In the genomic region with DNA sequence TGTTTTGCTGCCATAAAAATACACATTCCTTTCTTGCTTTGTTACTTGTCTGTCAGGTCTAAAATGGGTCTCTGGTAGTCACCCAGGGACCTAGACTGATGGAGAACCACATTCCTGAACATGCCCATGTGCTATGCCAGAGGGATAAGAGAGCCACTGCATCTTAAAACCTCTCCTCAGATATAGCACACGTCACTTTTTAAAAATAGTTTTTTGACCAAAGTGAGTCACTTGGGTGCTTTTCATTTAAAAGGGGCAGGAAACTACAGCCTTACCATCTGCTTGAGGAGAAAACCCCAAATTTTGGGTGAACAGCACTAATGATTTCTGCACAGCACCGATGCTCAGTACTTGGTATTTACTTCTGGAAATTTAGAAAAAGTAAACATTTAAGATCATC, we compare ENCODE assay signal across 13 cellular contexts.
DNase-seq lines count a peak whose midpoint lies in the region; ATAC-seq, FAIRE-seq and TF ChIP-seq lines count a peak whose summit lies in the region.
"Had no signal": no experiment of that assay in that cellular context is flagged by ENCODE, and none has a peak within 500 bp of the region (broad histone marks: within the 10 kb centered on the region; RNA-seq: fewer than 3 reads in every experiment).

No MANE protein-coding gene starts in this region.

- TF ChIP-seq EP300 in HepG2 (IDR thresholded peaks at IDR 0.05; ENCODE audit: low read depth in 2 of 2, low read length in 2 of 2) (no peak), HepG2 (CRISPR knock-in tag; IDR thresholded peaks at IDR 0.05; ENCODE audit: borderline replicate concordance) (no peak)

- H3K4me3 ChIP-seq in fibroblast of the aortic adventitia (ENCODE audit: low read depth, low read length) (no peak overlapping the region), HepG2 (replicated peaks in 1 of 3; ENCODE audit: insufficient read depth in 1 of 3, low read depth in 2 of 3, low read length in 3 of 3) (no peak overlapping the region)

- no peak overlapping the region for H3K27ac ChIP-seq in HepG2 (ENCODE audit: extremely low read length, insufficient read depth, low read length)
- H3K27ac ChIP-seq: parathyroid adenoma had no signal

- in situ Hi-C loops in HepG2 (cut with HindIII; ENCODE audit: extremely low pct_ligation_motif_present, low pct_unique_long_range_greater_than_20kb): no loop called here

- CTCF ChIA-PET in HepG2 (lab: Yijun Ruan, JAX; ENCODE audit: low intra/inter-chr PET ratio, low total read pairs): no interaction called here

- ATAC-seq in GM21447 (IDR thresholded peaks at IDR 0.05; ENCODE audit: unreplicated experiment) (peak; percentile 52), HG03565 (IDR thresholded peaks at IDR 0.05; ENCODE audit: unreplicated experiment) (peak; percentile 50), HepG2 (no peak)
- ATAC-seq: T-helper 17 cell had no signal

- DNase-seq in ELR (ENCODE audit: low read depth): peak; percentile 62
- DNase-seq in fibroblast of the aortic adventitia (ENCODE audit: low read depth): peak; percentile 58
- DNase-seq in SKM-1 (lab: John Stamatoyannopoulos, UW; ENCODE audit: unreplicated experiment): no peak
- DNase-seq in HepG2 (ENCODE audit: low spot score): no peak
- DNase-seq in stimulated activated CD4-positive, alpha-beta T cell treated with anti-CD3 and anti-CD28 coated beads, Interleukin-1b, Interleukin-23, amount 100 ng/mL, for 48 hours: no peak
- DNase-seq in ecto neural progenitor cell (ENCODE audit: low spot score): no peak
- DNase-seq: activated CD4-positive, CD25-positive, alpha-beta regulatory T cell treated with anti-CD3 and anti-CD28 coated beads, Interleukin-2, amount 50 U/mL, for 72 hours; activated naive CD8-positive, alpha-beta T cell treated with anti-CD3 and anti-CD28 coated beads, Interleukin-2, amount 10 ng/mL, durations not matched to agents 7 days and 5 days; Caco-2; T-helper 17 cell had no signal

- BruUV-seq in HepG2 (replicated peaks; lab: Mats Ljungman, UMichigan): no TSS peak

- H4K20me1 ChIP-seq in HepG2 (ENCODE audit: insufficient read depth, low read length): no peaks in the 10 kb centered on the region

- 18% methylated on average over 2 of the region's 2 CpGs for WGBS in HepG2 (ENCODE audit: low lambda C conversion rate)

- no peaks in the 10 kb centered on the region for H3K79me2 ChIP-seq in HepG2 (ENCODE audit: insufficient read depth, low read length)
- H3K79me2 ChIP-seq: parathyroid adenoma had no signal

- H3K36me3 ChIP-seq in HepG2 (replicated peaks in 1 of 2; ENCODE audit: control insufficient read depth in 1 of 2, insufficient read depth in 2 of 2, low read length in 2 of 2): no peaks in the 10 kb centered on the region

- TF ChIP-seq CTCF in fibroblast of the aortic adventitia (IDR thresholded peaks at IDR 0.05; ENCODE audit: insufficient read depth, low read length) (no peak), HepG2 (CRISPR knock-in tag; IDR thresholded peaks at IDR 0.05) (no peak)

- no peaks in the 10 kb centered on the region for H3K4me1 ChIP-seq in HepG2 (ENCODE audit: insufficient read depth, low read length)
- H3K4me1 ChIP-seq: parathyroid adenoma had no signal

- no peak overlapping the region for H3K9ac ChIP-seq in HepG2 (ENCODE audit: insufficient read depth, low read depth, low read length)
- H3K9ac ChIP-seq: parathyroid adenoma had no signal

- no peaks in the 10 kb centered on the region for H3K9me3 ChIP-seq in HepG2 (ENCODE audit: low read length)
- H3K9me3 ChIP-seq: Caco-2 had no signal

- POLR2A ChIA-PET in HepG2 (lab: Yijun Ruan, JAX): no interaction called here

- intact Hi-C loops in HepG2 (cut with micrococcal nuclease; ENCODE audit: unreplicated experiment): no loop called here

- TF ChIP-seq POLR2A in HepG2 (IDR thresholded peaks at IDR 0.05; ENCODE audit: insufficient read depth in 1 of 2, low read depth in 2 of 2, low read length in 2 of 2): no peak

- H2AFZ ChIP-seq in HepG2 (ENCODE audit: low read length): no peak overlapping the region
- H2AFZ ChIP-seq: parathyroid adenoma had no signal

- FAIRE-seq in HepG2 (lab: Jason Lieb, UNC): no peak

- H3K27me3 ChIP-seq in HepG2 (ENCODE audit: control insufficient read depth in 1 of 2, insufficient read depth in 2 of 2, low read length in 2 of 2): no peaks in the 10 kb centered on the region

- no peak overlapping the region for H3K4me2 ChIP-seq in HepG2 (ENCODE audit: low read depth, low read length)

- TF ChIP-seq RAD21 in HepG2 (CRISPR knock-in tag; IDR thresholded peaks at IDR 0.05): no peak

TF ChIP-seq in HepG2, 621 proteins besides CTCF, POLR2A, EP300 and RAD21:
- no peak for TF ChIP-seq HMGA1 (CRISPR knock-in tag; conservative IDR thresholded peaks at IDR 0.05)
- TF ChIP-seq MTA3 (CRISPR knock-in tag; IDR thresholded peaks at IDR 0.05): no peak
- TF ChIP-seq SCMH1 (CRISPR knock-in tag; IDR thresholded peaks at IDR 0.05; ENCODE audit: borderline replicate concordance): no peak
- no peak for TF ChIP-seq JUNB (CRISPR knock-in tag; IDR thresholded peaks at IDR 0.05; ENCODE audit: borderline replicate concordance)
TF ChIP-seq in HepG2: peak in this region for 0.

Comparison
In these comparisons a context has a peak if more than half of its experiments do, and no peak if none do; other contexts are left out.
1. DNase-seq: peak in ELR (single experiment) and fibroblast of the aortic adventitia (single experiment); none in SKM-1 (single experiment), HepG2 (single experiment), stimulated activated CD4-positive, alpha-beta T cell treated with anti-CD3 and anti-CD28 coated beads, Interleukin-1b, Interleukin-23, amount 100 ng/mL, for 48 hours (single experiment) and ecto neural progenitor cell (single experiment).